ENCODE assay signal across 1 cellular context in the genomic region with DNA sequence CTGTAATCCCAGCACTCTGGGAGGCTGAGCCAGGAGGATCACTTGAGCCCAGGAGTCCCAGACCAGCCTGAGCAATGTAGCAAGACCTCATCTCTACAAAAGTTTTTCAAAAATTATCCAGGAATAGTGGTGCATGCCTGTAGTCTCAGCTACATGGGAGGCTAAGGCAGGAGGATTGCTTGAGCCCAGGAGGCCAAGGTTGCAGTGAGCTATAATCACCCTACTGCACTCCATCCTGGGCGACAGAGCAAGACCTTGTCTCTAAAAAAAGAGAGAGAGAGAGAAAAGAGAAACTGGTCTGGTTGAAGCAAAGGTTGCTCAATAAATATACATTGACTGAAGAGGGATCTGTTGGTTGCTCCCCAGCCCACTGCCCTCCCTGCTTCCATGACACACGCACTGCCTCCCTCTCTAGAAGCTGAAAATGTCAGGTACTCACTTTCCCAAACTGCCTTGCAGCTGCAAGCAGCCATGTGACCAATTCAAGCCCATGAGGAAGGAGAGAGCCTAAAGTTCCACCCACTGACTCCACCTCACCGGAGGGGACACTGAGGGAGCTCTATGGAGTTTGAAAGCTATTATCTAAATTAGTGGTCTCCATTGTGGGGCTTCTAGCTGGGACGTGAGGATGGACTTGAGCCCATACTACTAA.
TF ChIP-seq lines count a peak whose summit lies in the region.

No MANE protein-coding gene starts in this region.

TF ChIP-seq in IMR-90, 13 proteins besides CTCF, POLR2A, EP300 and RAD21:
- TF ChIP-seq, protein P1, sequence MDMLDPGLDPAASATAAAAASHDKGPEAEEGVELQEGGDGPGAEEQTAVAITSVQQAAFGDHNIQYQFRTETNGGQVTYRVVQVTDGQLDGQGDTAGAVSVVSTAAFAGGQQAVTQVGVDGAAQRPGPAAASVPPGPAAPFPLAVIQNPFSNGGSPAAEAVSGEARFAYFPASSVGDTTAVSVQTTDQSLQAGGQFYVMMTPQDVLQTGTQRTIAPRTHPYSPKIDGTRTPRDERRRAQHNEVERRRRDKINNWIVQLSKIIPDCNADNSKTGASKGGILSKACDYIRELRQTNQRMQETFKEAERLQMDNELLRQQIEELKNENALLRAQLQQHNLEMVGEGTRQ (IDR thresholded peaks at IDR 0.05; ENCODE audit: low read depth, low read length) = peak; percentile 45; the same call in 1 of the 2 replicates
- no peak for TF ChIP-seq BHLHE40 (IDR thresholded peaks at IDR 0.05; ENCODE audit: low read depth, low read length)
